ENCODE assay signal across 1 cellular context in the genomic region with DNA sequence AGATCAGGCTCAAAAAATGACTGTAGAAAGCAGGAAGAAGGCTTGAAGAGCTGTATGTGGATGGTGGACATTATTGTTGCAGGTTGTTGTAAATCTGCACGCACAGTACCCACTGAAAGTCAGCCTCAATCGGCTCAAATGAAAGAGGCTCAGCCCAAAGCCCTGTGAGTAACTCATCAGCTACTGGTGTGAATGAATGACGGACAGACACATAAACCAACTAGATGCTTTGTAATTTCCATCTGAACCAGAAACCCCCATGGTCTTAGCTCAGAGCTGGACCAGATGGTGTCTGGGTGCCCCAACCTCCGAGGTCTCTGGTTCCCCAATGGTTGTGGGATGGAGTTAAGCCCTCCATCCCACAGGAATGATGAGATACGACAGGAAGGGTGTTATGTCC.
TF ChIP-seq lines count a peak whose summit lies in the region.

No MANE protein-coding gene starts in this region.

TF ChIP-seq in GM12878, 131 proteins besides CTCF, POLR2A, EP300 and RAD21:
- TF ChIP-seq, protein P1, sequence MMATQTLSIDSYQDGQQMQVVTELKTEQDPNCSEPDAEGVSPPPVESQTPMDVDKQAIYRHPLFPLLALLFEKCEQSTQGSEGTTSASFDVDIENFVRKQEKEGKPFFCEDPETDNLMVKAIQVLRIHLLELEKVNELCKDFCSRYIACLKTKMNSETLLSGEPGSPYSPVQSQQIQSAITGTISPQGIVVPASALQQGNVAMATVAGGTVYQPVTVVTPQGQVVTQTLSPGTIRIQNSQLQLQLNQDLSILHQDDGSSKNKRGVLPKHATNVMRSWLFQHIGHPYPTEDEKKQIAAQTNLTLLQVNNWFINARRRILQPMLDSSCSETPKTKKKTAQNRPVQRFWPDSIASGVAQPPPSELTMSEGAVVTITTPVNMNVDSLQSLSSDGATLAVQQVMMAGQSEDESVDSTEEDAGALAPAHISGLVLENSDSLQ (IDR thresholded peaks at IDR 0.05) = peak; percentile 84
- no peak for TF ChIP-seq ZNF207 (IDR thresholded peaks at IDR 0.05; ENCODE audit: borderline replicate concordance)
TF ChIP-seq in GM12878: peak in this region for 1.
